ENCODE assay signal across 20 cellular contexts in the genomic region with DNA sequence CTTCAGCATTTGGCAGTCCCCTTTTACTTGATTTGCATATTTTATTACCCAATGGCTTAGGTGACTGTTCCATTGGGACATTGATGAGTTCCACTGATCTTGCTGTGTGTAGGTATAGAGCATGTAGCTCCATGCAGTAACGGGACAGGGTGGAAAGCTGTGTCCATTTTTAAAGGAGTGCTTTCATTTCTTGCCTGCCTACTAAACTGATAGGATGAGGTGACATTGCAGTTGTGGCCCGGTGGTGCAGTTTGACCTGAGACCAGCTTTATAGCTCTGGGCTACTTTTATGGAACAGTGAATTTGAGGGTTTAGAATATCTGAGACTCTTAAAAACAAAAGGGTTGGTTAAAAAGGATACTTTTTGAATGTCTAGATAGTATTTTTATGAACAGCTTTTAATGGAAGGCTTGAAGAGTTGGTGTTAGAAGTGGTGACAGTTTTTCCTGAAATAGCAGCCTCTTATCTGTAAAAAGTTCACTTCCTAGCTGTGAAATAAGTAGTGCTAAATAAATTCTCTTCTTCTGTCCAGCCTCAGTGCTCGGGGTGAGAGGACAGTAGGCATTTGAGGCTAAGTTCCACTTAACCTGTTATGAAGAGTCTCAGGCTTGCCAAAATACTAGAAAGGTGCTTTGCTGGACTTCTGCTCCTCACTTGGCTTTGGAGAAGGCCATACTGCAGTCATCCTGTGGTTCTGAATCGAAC.
"Had no signal": no experiment of that assay in that cellular context is flagged by ENCODE, and none has a peak within 500 bp of the region (broad histone marks: within the 10 kb centered on the region; RNA-seq: fewer than 3 reads in every experiment).

No MANE protein-coding gene starts in this region.

- H3K9me3 Mint-ChIP-seq: naive B cell; nephron; stimulated activated effector memory CD8-positive, alpha-beta T cell treated with anti-CD3 and anti-CD28 coated beads, Interleukin-12 subunit alpha, Interleukin-12 subunit beta, amount 100 ng/mL, for 72 hours; stimulated activated naive CD8-positive, alpha-beta T cell treated with anti-CD3 and anti-CD28 coated beads, Interleukin-15, Interleukin-2, amounts not matched to agents 100 ng/mL and 50 ng/mL, for 24 hours had no signal

- H3K4me1 Mint-ChIP-seq: naive B cell; nephron; stimulated activated effector memory CD8-positive, alpha-beta T cell treated with anti-CD3 and anti-CD28 coated beads, Interleukin-12 subunit alpha, Interleukin-12 subunit beta, amount 100 ng/mL, for 72 hours had no signal

- H3K4me3 Mint-ChIP-seq: naive B cell; nephron; stimulated activated effector memory CD8-positive, alpha-beta T cell treated with anti-CD3 and anti-CD28 coated beads, Interleukin-12 subunit alpha, Interleukin-12 subunit beta, amount 100 ng/mL, for 72 hours; stimulated activated naive CD8-positive, alpha-beta T cell treated with anti-CD3 and anti-CD28 coated beads, Interleukin-15, Interleukin-2, amounts not matched to agents 100 ng/mL and 50 ng/mL, for 24 hours had no signal

- H3K9me3 ChIP-seq: left lung, pancreas, right lobe of liver, testis, tibial nerve, upper lobe of right lung, vagina had no signal

- H3K27me3 ChIP-seq: dorsolateral prefrontal cortex, left lung, pancreas, right lobe of liver, testis, tibial nerve, upper lobe of right lung, vagina had no signal

- H3K27ac Mint-ChIP-seq: nephron; stimulated activated effector memory CD8-positive, alpha-beta T cell treated with anti-CD3 and anti-CD28 coated beads, Interleukin-12 subunit alpha, Interleukin-12 subunit beta, amount 100 ng/mL, for 72 hours; stimulated activated naive CD8-positive, alpha-beta T cell treated with anti-CD3 and anti-CD28 coated beads, Interleukin-15, Interleukin-2, amounts not matched to agents 100 ng/mL and 50 ng/mL, for 24 hours had no signal

- H3K4me1 ChIP-seq: left lung, pancreas, right lobe of liver, testis, tibial nerve, upper lobe of right lung, vagina had no signal

- ATAC-seq: left lung; pancreas; right lobe of liver; stimulated activated effector memory CD8-positive, alpha-beta T cell treated with anti-CD3 and anti-CD28 coated beads, Interleukin-12 subunit alpha, Interleukin-12 subunit beta, amount 100 ng/mL, for 72 hours; upper lobe of right lung had no signal

- DNase-seq: cortex of kidney; dorsolateral prefrontal cortex; effector CD8-positive, alpha-beta T cell; left lung; mesenchymal stem cell; naive B cell; occipital lobe; pancreas; right lobe of liver; stimulated activated CD4-positive, alpha-beta T cell treated with anti-CD3 and anti-CD28 coated beads, Interleukin-4, amount 100 ng/mL, for 1 hour; stimulated activated CD8-positive, alpha-beta memory T cell treated with anti-CD3 and anti-CD28 coated beads, Interleukin-4, amount 100 ng/mL, for 48 hours; testis; upper lobe of right lung had no signal

- H3K27me3 Mint-ChIP-seq: naive B cell; progenitor cell of endocrine pancreas; stimulated activated naive CD8-positive, alpha-beta T cell treated with anti-CD3 and anti-CD28 coated beads, Interleukin-15, Interleukin-2, amounts not matched to agents 100 ng/mL and 50 ng/mL, for 24 hours had no signal

- H3K27ac ChIP-seq: dorsolateral prefrontal cortex, left lung, pancreas, right lobe of liver, testis, tibial nerve, upper lobe of right lung, vagina had no signal

- H3K4me3 ChIP-seq: dorsolateral prefrontal cortex, left lung, lung, pancreas, right lobe of liver, testis, tibial nerve, upper lobe of right lung, vagina had no signal
